ENCODE assay signal across 19 cellular contexts in genomic region chr14:54453252-54453651, GRCh38. TPM values are rescaled to one million over a fixed set of nuclear protein-coding genes. Genes with fewer than 3 reads are reported as not detected.
DNase-seq lines count a peak whose midpoint lies in the region; ATAC-seq and FAIRE-seq lines count a peak whose summit lies in the region.
"Had no signal": no experiment of that assay in that cellular context is flagged by ENCODE, and none has a peak within 500 bp of the region (broad histone marks: within the 10 kb centered on the region; RNA-seq: fewer than 3 reads in every experiment).

No MANE protein-coding gene starts in this region.

- H3K9ac ChIP-seq in mesenchymal stem cell (ENCODE audit: low read length) = no peak overlapping the region
- H3K9ac ChIP-seq: BLaER1 had no signal

- 96% methylated on average over 3 of the region's 3 CpGs for WGBS in mesenchymal stem cell

- peak overlapping the region; percentile 58 for H4K91ac ChIP-seq in mesenchymal stem cell (ENCODE audit: low read length)

- DNase-seq in HTR-8/SVneo (ENCODE audit: insufficient read length, low spot score) = no peak
- DNase-seq in T-helper 17 cell = no peak
- DNase-seq in epithelial cell of prostate (ENCODE audit: low read depth, low spot score) = peak; percentile 34
- no peak for DNase-seq in mesenchymal stem cell
- no peak for DNase-seq in cerebellar nuclear complex (lab: John Stamatoyannopoulos, UW)
- no peak for DNase-seq in stimulated activated naive CD8-positive, alpha-beta T cell treated with anti-CD3 and anti-CD28 coated beads, Interleukin-15, Interleukin-2, amounts not matched to agents 100 U/mL and 50 U/mL, for 24 hours
- DNase-seq: 8988T; Calu3; CD8-positive, alpha-beta T cell; DMS79 treated with DMSO at 0.1 percent for 48 hours; GF-D8; GOT3; H7 had no signal

- H3K4me1 ChIP-seq in mesenchymal stem cell (ENCODE audit: control insufficient read depth, insufficient read depth, low read depth, low read length) = no peaks in the 10 kb centered on the region
- H3K4me1 ChIP-seq: BLaER1 had no signal

- H4K8ac ChIP-seq in mesenchymal stem cell (ENCODE audit: low read length) = peak overlapping the region; percentile 37

- peaks cover 2% of the 10 kb centered on the region for H3K36me3 Mint-ChIP-seq in T-helper 17 cell (ENCODE audit: low read depth)
- H3K36me3 Mint-ChIP-seq: CD14-positive monocyte; CD8-positive, alpha-beta T cell had no signal

- H2BK120ac ChIP-seq in mesenchymal stem cell (ENCODE audit: low read depth, low read length) = no peak overlapping the region

- no peaks in the 10 kb centered on the region for H3K4me1 Mint-ChIP-seq in T-helper 17 cell

- no peak overlapping the region for H3K4ac ChIP-seq in mesenchymal stem cell (ENCODE audit: low read depth in 1 of 2, low read length in 2 of 2)

- no peaks in the 10 kb centered on the region for H3K27me3 ChIP-seq in mesenchymal stem cell (ENCODE audit: control insufficient read depth in 1 of 2, insufficient read depth in 1 of 2, low read length in 2 of 2)
- H3K27me3 ChIP-seq: BLaER1 had no signal

- H3K9me3 ChIP-seq in T-helper 17 cell (ENCODE audit: control insufficient read depth, low read length, poor library complexity, severe bottlenecking) (no peaks in the 10 kb centered on the region), mesenchymal stem cell (ENCODE audit: control insufficient read depth, low read length) (no peaks in the 10 kb centered on the region)

- no peak overlapping the region for H2BK15ac ChIP-seq in mesenchymal stem cell (ENCODE audit: low read depth, poor library complexity, severe bottlenecking)

- no peak overlapping the region for H2AFZ ChIP-seq in mesenchymal stem cell (ENCODE audit: low read depth, low read length)

- H3K27me3 Mint-ChIP-seq in T-helper 17 cell = peaks cover 21% of the 10 kb centered on the region

- no peaks in the 10 kb centered on the region for H3K79me1 ChIP-seq in mesenchymal stem cell (replicated peaks; ENCODE audit: low read length, poor library complexity, severe bottlenecking)

- no peak overlapping the region for H3K23ac ChIP-seq in mesenchymal stem cell (ENCODE audit: low read length in 2 of 2)

- H3K27ac ChIP-seq in epithelial cell of prostate (peak overlapping the region; percentile 55), mesenchymal stem cell (ENCODE audit: low read length, poor library complexity, severe bottlenecking) (no peak overlapping the region)
- H3K27ac ChIP-seq: BLaER1 had no signal

- H3K36me3 ChIP-seq in mesenchymal stem cell (ENCODE audit: control insufficient read depth in 1 of 2, insufficient read depth in 2 of 2, low read depth in 1 of 2, low read length in 2 of 2) = no peaks in the 10 kb centered on the region
- H3K36me3 ChIP-seq: BLaER1 had no signal

- H3K18ac ChIP-seq in mesenchymal stem cell (ENCODE audit: low read depth in 1 of 2, low read length in 2 of 2) = no peak overlapping the region

- ATAC-seq in T-helper 17 cell (no peak), GM21360 (IDR thresholded peaks at IDR 0.05; ENCODE audit: unreplicated experiment) (no peak), HG03175 (IDR thresholded peaks at IDR 0.05; ENCODE audit: unreplicated experiment) (no peak)
- ATAC-seq in stimulated activated naive CD8-positive, alpha-beta T cell treated with anti-CD3 and anti-CD28 coated beads, Interleukin-15, Interleukin-2, amounts not matched to agents 100 U/mL and 50 U/mL, for 24 hours = no peak
- ATAC-seq: CD8-positive, alpha-beta T cell; HCT116 had no signal

- H3K27ac Mint-ChIP-seq in T-helper 17 cell = peak overlapping the region; percentile 32
- H3K27ac Mint-ChIP-seq: CD8-positive, alpha-beta T cell; HFFc6 had no signal

- no peak overlapping the region for H3K4me3 Mint-ChIP-seq in T-helper 17 cell
- H3K4me3 Mint-ChIP-seq: CD14-positive monocyte; CD8-positive, alpha-beta T cell; HFFc6 had no signal

- FAIRE-seq in HTR-8/SVneo (lab: Jason Lieb, UNC) = peak; percentile 55

- no peak overlapping the region for H2BK5ac ChIP-seq in mesenchymal stem cell (ENCODE audit: low read depth, low read length, poor library complexity, severe bottlenecking)

- no peak overlapping the region for H2BK12ac ChIP-seq in mesenchymal stem cell (ENCODE audit: low read length in 2 of 2)

- no peak overlapping the region for H3K14ac ChIP-seq in mesenchymal stem cell (ENCODE audit: low read length in 2 of 2)

- H3K4me2 ChIP-seq in mesenchymal stem cell (ENCODE audit: low read length, poor library complexity, severe bottlenecking) = no peak overlapping the region
- H3K4me2 ChIP-seq: BLaER1 had no signal

- no peak overlapping the region for H2AK5ac ChIP-seq in mesenchymal stem cell (ENCODE audit: low read length, severe bottlenecking)

- no peak overlapping the region for H3K4me3 ChIP-seq in mesenchymal stem cell (ENCODE audit: insufficient read depth in 1 of 2, low read depth in 1 of 2, low read length in 2 of 2)
- H3K4me3 ChIP-seq: BLaER1 had no signal

RNA-seq across cellular contexts. Expression of gene CNIH1, which starts 12.1 kb away (rescaled TPM):
- 10 to 100 TPM; 46.8 to 48.3 TPM for total RNA-seq in T-helper 17 cell
- polyA plus RNA-seq in mesenchymal stem cell (2013, experiment 1 of 2) = 195 TPM
- polyA plus RNA-seq in mesenchymal stem cell (2013, experiment 2 of 2) = 199 TPM

RNA-seq across cellular contexts. Expression of gene GMFB, which starts 35.5 kb away (rescaled TPM):
- total RNA-seq in T-helper 17 cell = 10 to 100 TPM; 25.4 to 42.5 TPM
- polyA plus RNA-seq in mesenchymal stem cell (2013, experiment 1 of 2) = 44.1 TPM
- polyA plus RNA-seq in mesenchymal stem cell (2013, experiment 2 of 2) = 45.1 TPM

RNA-seq across cellular contexts. Expression of gene CDKN3, which starts 56.4 kb away (rescaled TPM):
- 1 to 10 TPM; 1.1 to 1.5 TPM for total RNA-seq in T-helper 17 cell
- 12.2 TPM for polyA plus RNA-seq in mesenchymal stem cell (2013, experiment 1 of 2)
- polyA plus RNA-seq in mesenchymal stem cell (2013, experiment 2 of 2) = 14.2 TPM

RNA-seq across cellular contexts. Expression of gene CGRRF1, which starts 56.5 kb away (rescaled TPM):
- 10 to 100 TPM; 28.3 to 35.8 TPM for total RNA-seq in T-helper 17 cell
- polyA plus RNA-seq in mesenchymal stem cell (2013, experiment 1 of 2) = 13.6 TPM
- polyA plus RNA-seq in mesenchymal stem cell (2013, experiment 2 of 2) = 14.4 TPM
